ENCODE assay signal across 7 cellular contexts in the genomic region with DNA sequence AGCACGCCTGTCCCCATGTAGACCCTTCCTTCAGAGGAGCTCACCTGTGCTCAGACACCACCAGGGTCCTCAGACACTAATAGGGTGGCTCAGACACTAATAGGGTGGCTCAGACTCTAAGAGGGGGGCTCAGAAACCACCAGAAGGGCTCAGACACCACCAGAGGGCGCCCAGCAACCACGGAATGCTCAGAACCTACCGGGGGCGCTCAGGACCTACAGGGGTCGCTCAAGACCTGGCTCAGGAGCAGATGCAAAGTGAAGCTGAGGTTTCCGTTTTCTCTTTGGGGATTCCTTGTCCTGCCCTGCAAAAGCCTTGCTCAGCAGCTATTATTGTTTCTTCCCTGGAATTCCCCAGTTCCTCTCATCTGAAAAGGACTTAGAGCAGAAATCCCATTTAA.
A peak's percentile ranks its signal among the peaks of the same experiment; 100 is the strongest.
DNase-seq lines count a peak whose midpoint lies in the region; ATAC-seq lines count a peak whose summit lies in the region.
"Not testable (repeated sequence)": the region's sequence is repeated elsewhere in the genome, so short reads cannot be mapped to it uniquely, and the experiment has no call there.

No MANE protein-coding gene starts in this region.

- ATAC-seq in GM18867 (IDR thresholded peaks at IDR 0.05; ENCODE audit: unreplicated experiment) (peak; percentile 91), GM19463 (IDR thresholded peaks at IDR 0.05; ENCODE audit: unreplicated experiment) (peak; percentile 95), GM21737 (IDR thresholded peaks at IDR 0.05; ENCODE audit: unreplicated experiment) (peak; percentile 94), HG02943 (IDR thresholded peaks at IDR 0.05; ENCODE audit: low read depth, unreplicated experiment) (peak; percentile 95), HG03280 (IDR thresholded peaks at IDR 0.05; ENCODE audit: unreplicated experiment) (peak; percentile 64), T-cell (replicated peaks in 1 of 4) (peak; percentile 96 to 100 (median 96))
- ATAC-seq in effector memory CD8-positive, alpha-beta T cell (replicated peaks): peak; percentile 100

- DNase-seq in T-cell; effector memory CD8-positive, alpha-beta T cell: not testable (repeated sequence)

- H3K9me3 Mint-ChIP-seq in T-cell; effector memory CD8-positive, alpha-beta T cell: not testable (repeated sequence)

- H3K4me1 Mint-ChIP-seq in T-cell; effector memory CD8-positive, alpha-beta T cell (ENCODE audit: low read depth in 2 of 2): not testable (repeated sequence)

- not testable (repeated sequence) for H3K27ac Mint-ChIP-seq in T-cell; effector memory CD8-positive, alpha-beta T cell

- CTCF ChIA-PET in T-cell (lab: Charles Lee): not testable (repeated sequence)

- not testable (repeated sequence) for H3K4me3 Mint-ChIP-seq in T-cell; effector memory CD8-positive, alpha-beta T cell

- POLR2A ChIA-PET in T-cell (lab: Charles Lee): not testable (repeated sequence)

- not testable (repeated sequence) for H3K27me3 Mint-ChIP-seq in T-cell; effector memory CD8-positive, alpha-beta T cell

- H3K36me3 Mint-ChIP-seq in T-cell; effector memory CD8-positive, alpha-beta T cell (ENCODE audit: insufficient read depth): not testable (repeated sequence)
